In genomic region chr5:83512051-83512745, GRCh38 we compare ENCODE assay signal across 28 cellular contexts. TPM values are rescaled to one million over a fixed set of nuclear protein-coding genes. Genes with fewer than 3 reads are reported as not detected.
A peak's percentile ranks its signal among the peaks of the same experiment; 100 is the strongest.
DNase-seq lines count a peak whose midpoint lies in the region; FAIRE-seq and TF ChIP-seq lines count a peak whose summit lies in the region.
"Had no signal": no experiment of that assay in that cellular context is flagged by ENCODE, and none has a peak within 500 bp of the region (broad histone marks: within the 10 kb centered on the region; RNA-seq: fewer than 3 reads in every experiment).

No MANE protein-coding gene starts in this region.

- BruUV-seq in Calu3 (replicated peaks; lab: Mats Ljungman, UMichigan) = no TSS peak

- DNase-seq in HK-2 (ENCODE audit: unreplicated experiment) = peak; percentile 72
- DNase-seq in astrocyte (ENCODE audit: low read depth) = peak; percentile 77
- peak; percentile 47 for DNase-seq in fibroblast of villous mesenchyme (ENCODE audit: low read depth)
- peak; percentile 96 for DNase-seq in renal cortical epithelial cell (ENCODE audit: low read depth)
- DNase-seq in coronary artery (ENCODE audit: low spot score) = no peak
- no peak for DNase-seq in Calu3
- DNase-seq in GM12892 (ENCODE audit: insufficient read length) = no peak
- DNase-seq: activated CD4-positive, alpha-beta T cell treated with anti-CD3 and anti-CD28 coated beads for 4 hours; activated CD8-positive, alpha-beta memory T cell treated with anti-CD3 and anti-CD28 coated beads for 24 hours; activated T-cell treated with anti-CD3 and anti-CD28 coated beads, Interleukin-2, amount 50 U/mL, for 24 hours; CD8-positive, alpha-beta T cell; dermis blood vessel endothelial cell; GOT3; head of caudate nucleus; MV-4-11; NCI-H1694; NCI-H2171; NCI-H526 treated with DMSO at 0.1 percent for 48 hours; nephron progenitor cell; Peyer's patch; sigmoid colon; stimulated activated CD8-positive, alpha-beta memory T cell treated with anti-CD3 and anti-CD28 coated beads, Interleukin-4, amount 100 ng/mL, for 48 hours; T-helper 17 cell; transverse colon had no signal

- H3K4me3 ChIP-seq in astrocyte (ENCODE audit: insufficient read depth, low read depth, low read length) (no peak overlapping the region), fibroblast of villous mesenchyme (ENCODE audit: low read depth, low read length) (no peak overlapping the region), coronary artery (no peak overlapping the region)
- H3K4me3 ChIP-seq: left lung, Peyer's patch, sigmoid colon, SJSA1, transverse colon had no signal

- H3K27me3 ChIP-seq in astrocyte (ENCODE audit: insufficient read depth, low read length) = no peaks in the 10 kb centered on the region
- H3K27me3 ChIP-seq: left lung, Peyer's patch, sigmoid colon, SJSA1, transverse colon had no signal

- H3K9ac ChIP-seq in astrocyte (ENCODE audit: low read length) = no peak overlapping the region

- intact Hi-C loops in Calu3 (cut with micrococcal nuclease; ENCODE audit: unreplicated experiment) = no loop called here

- H3K4me2 ChIP-seq in astrocyte (ENCODE audit: low read length) = no peak overlapping the region

- H2AFZ ChIP-seq in astrocyte (ENCODE audit: low read depth, low read length) = no peak overlapping the region

- H3K27me3 Mint-ChIP-seq in astrocyte (ENCODE audit: low read depth, unreplicated experiment) (no peaks in the 10 kb centered on the region), Calu3 (ENCODE audit: unreplicated experiment) (no peaks in the 10 kb centered on the region)

- H3K4me1 Mint-ChIP-seq in astrocyte (ENCODE audit: low read depth, unreplicated experiment) (peaks cover 27% of the 10 kb centered on the region), Calu3 (ENCODE audit: low read depth, unreplicated experiment) (peaks cover 22% of the 10 kb centered on the region)
- H3K4me1 Mint-ChIP-seq: T-helper 17 cell had no signal

- H3K27ac Mint-ChIP-seq in astrocyte (ENCODE audit: unreplicated experiment) (no peak overlapping the region), Calu3 (ENCODE audit: unreplicated experiment) (no peak overlapping the region)
- H3K27ac Mint-ChIP-seq: activated T-cell treated with anti-CD3 and anti-CD28 coated beads, Interleukin-2, amount 50 U/mL, for 24 hours; CD8-positive, alpha-beta T cell; nephron progenitor cell; T-helper 17 cell had no signal

- FAIRE-seq in astrocyte (lab: Jason Lieb, UNC) (peak; percentile 78), GM12892 (lab: Jason Lieb, UNC) (no peak)
- FAIRE-seq: endometrium, HTR-8/SVneo had no signal

- peak overlapping the region; percentile 8 for H3K27ac ChIP-seq in astrocyte (ENCODE audit: low read depth, low read length)
- peak overlapping the region in 1 of 2 donors; percentile 17 for H3K27ac ChIP-seq in coronary artery
- H3K27ac ChIP-seq: left lung, Peyer's patch, sigmoid colon, SJSA1, transverse colon had no signal

- H3K36me3 Mint-ChIP-seq in astrocyte (ENCODE audit: low read depth, unreplicated experiment) (peaks cover 12% of the 10 kb centered on the region), Calu3 (ENCODE audit: insufficient read depth, unreplicated experiment) (no peaks in the 10 kb centered on the region)
- H3K36me3 Mint-ChIP-seq: CD8-positive, alpha-beta T cell had no signal

- TF ChIP-seq CTCF in astrocyte (IDR thresholded peaks at IDR 0.05; ENCODE audit: insufficient read depth, low read depth, low read length) (no peak), fibroblast of villous mesenchyme (IDR thresholded peaks at IDR 0.05; ENCODE audit: insufficient read depth, low read depth, low read length) (no peak), coronary artery (IDR thresholded peaks at IDR 0.05) (no peak), Calu3 (IDR thresholded peaks at IDR 0.05; ENCODE audit: unreplicated experiment) (no peak)

- CTCF ChIA-PET in Calu3 (lab: Charles Lee) = no interaction called here

- H3K4me1 ChIP-seq in astrocyte (ENCODE audit: insufficient read depth, low read length) = peaks cover 18% of the 10 kb centered on the region
- H3K4me1 ChIP-seq: Peyer's patch, transverse colon had no signal

- H4K20me1 ChIP-seq in astrocyte (ENCODE audit: insufficient read depth, low read length) = peaks cover 20% of the 10 kb centered on the region

- no peaks in the 10 kb centered on the region for H3K9me3 Mint-ChIP-seq in astrocyte (ENCODE audit: unreplicated experiment)
- H3K9me3 Mint-ChIP-seq in Calu3 (ENCODE audit: low read depth, unreplicated experiment) = no peaks in the 10 kb centered on the region
- H3K9me3 Mint-ChIP-seq: activated T-cell treated with anti-CD3 and anti-CD28 coated beads, Interleukin-2, amount 50 U/mL, for 24 hours; CD8-positive, alpha-beta T cell; nephron progenitor cell had no signal

- no peak overlapping the region for H3K4me3 Mint-ChIP-seq in astrocyte (ENCODE audit: unreplicated experiment)
- H3K4me3 Mint-ChIP-seq in Calu3 (ENCODE audit: low read depth, unreplicated experiment) = no peak overlapping the region
- H3K4me3 Mint-ChIP-seq: activated T-cell treated with anti-CD3 and anti-CD28 coated beads, Interleukin-2, amount 50 U/mL, for 24 hours; CD8-positive, alpha-beta T cell; nephron progenitor cell; T-helper 17 cell had no signal

- no peak for TF ChIP-seq POLR2A in GM12892 (IDR thresholded peaks at IDR 0.05; ENCODE audit: low read depth, low read length)

- H3K9me3 ChIP-seq in astrocyte (ENCODE audit: insufficient read depth, low read depth, low read length) = no peaks in the 10 kb centered on the region
- H3K9me3 ChIP-seq: left lung, Peyer's patch, sigmoid colon, SJSA1, transverse colon had no signal

- H3K36me3 ChIP-seq in astrocyte (ENCODE audit: insufficient read depth, low read length) = peaks cover 46% of the 10 kb centered on the region
- H3K36me3 ChIP-seq: Peyer's patch, sigmoid colon, transverse colon had no signal

- peaks cover 46% of the 10 kb centered on the region for H3K79me2 ChIP-seq in astrocyte (ENCODE audit: insufficient read depth, low read length)

RNA-seq across cellular contexts. Expression of gene VCAN, which starts 40.7 kb away (rescaled TPM):
- total RNA-seq in astrocyte (431 and 542 TPM in 2 replicates), fibroblast of villous mesenchyme (490 and 730 TPM in 2 replicates), renal cortical epithelial cell (269 and 2,590 TPM in 2 replicates), Calu3 (2022) (25.4 and 31.4 TPM in 2 replicates)
- 0.47 TPM for polyA plus RNA-seq in GM12892 (2012; ENCODE audit: missing spikeins)

Comparison
In these comparisons a context has a peak if more than half of its experiments do, and no peak if none do; other contexts are left out.
1. DNase-seq: peak in HK-2 (single experiment), astrocyte (single experiment), fibroblast of villous mesenchyme (single experiment) and renal cortical epithelial cell (single experiment); none in coronary artery (single experiment), Calu3 (single experiment) and GM12892 (single experiment).